Comparison of ENCODE assay signal across 9 cellular contexts in genomic region chr5:64506567-64507321, GRCh38. TPM values are rescaled to one million over a fixed set of nuclear protein-coding genes. Genes with fewer than 3 reads are reported as not detected.
DNase-seq lines count a peak whose midpoint lies in the region; ATAC-seq and TF ChIP-seq lines count a peak whose summit lies in the region.
"Had no signal": no experiment of that assay in that cellular context is flagged by ENCODE, and none has a peak within 500 bp of the region (broad histone marks: within the 10 kb centered on the region; RNA-seq: fewer than 3 reads in every experiment).

No MANE protein-coding gene starts in this region.

- no peak for TF ChIP-seq EP300 in Ishikawa (IDR thresholded peaks at IDR 0.05; ENCODE audit: borderline replicate concordance)

- H3K9me3 ChIP-seq in right lobe of liver (no peaks in the 10 kb centered on the region), testis (no peaks in the 10 kb centered on the region), Karpas-422 (ENCODE audit: low read length) (no peaks in the 10 kb centered on the region)

- peak; percentile 23 for TF ChIP-seq CTCF in coronary artery (IDR thresholded peaks at IDR 0.05)
- TF ChIP-seq CTCF in right lobe of liver (IDR thresholded peaks at IDR 0.05) = peak in 2 of 4 donors; percentile 28 to 36
- TF ChIP-seq CTCF in testis (IDR thresholded peaks at IDR 0.05) = peak in 1 of 3 experiments; percentile 44

- H3K4me2 ChIP-seq in Karpas-422 (ENCODE audit: low read depth, low read length, poor library complexity, severe bottlenecking) = no peak overlapping the region

- DNase-seq in coronary artery (ENCODE audit: low spot score) = peak; percentile 74
- peak in 1 of 3 donors; percentile 48 for DNase-seq in right lobe of liver
- peak; percentile 15 for DNase-seq in testis
- no peak for DNase-seq in OCI-M2 (lab: John Stamatoyannopoulos, UW; ENCODE audit: unreplicated experiment)
- DNase-seq in NCI-H1105 treated with DMSO at 0.1 percent for 48 hours (lab: John Stamatoyannopoulos, UW) = no peak
- no peak for DNase-seq in Karpas-422
- DNase-seq: activated naive CD4-positive, alpha-beta T cell treated with anti-CD3 and anti-CD28 coated beads, Interleukin-2, amount 50 U/mL, for 16 hours had no signal

- TF ChIP-seq POLR2A in right lobe of liver (IDR thresholded peaks at IDR 0.05) (no peak), testis (IDR thresholded peaks at IDR 0.05) (no peak)

- H3K27ac ChIP-seq in coronary artery = peak overlapping the region; percentile 62 to 73
- no peak overlapping the region for H3K27ac ChIP-seq in right lobe of liver
- H3K27ac ChIP-seq in testis = peak overlapping the region; percentile 14 to 42
- no peak overlapping the region for H3K27ac ChIP-seq in Karpas-422 (ENCODE audit: low read length)

- WGBS in right lobe of liver (ENCODE audit: insufficient coverage, low coverage, low lambda C conversion rate, missing lambda C conversion rate) = 4% methylated on average over 20 of the region's 43 CpGs
- WGBS in testis, 2 donors = 6 to 8% methylated on average over 26 to 42 of the region's 43 CpGs

- peaks cover 0 to 8% (median 3%) of the 10 kb centered on the region in 4 donors for H3K4me1 ChIP-seq in right lobe of liver
- H3K4me1 ChIP-seq in testis = no peaks in the 10 kb centered on the region
- no peaks in the 10 kb centered on the region for H3K4me1 ChIP-seq in Karpas-422 (ENCODE audit: low read length)

- H3K36me3 ChIP-seq in right lobe of liver (no peaks in the 10 kb centered on the region), testis (ENCODE audit: low read depth, missing control alignments) (no peaks in the 10 kb centered on the region), Karpas-422 (ENCODE audit: insufficient read depth, low read length) (no peaks in the 10 kb centered on the region)

- intact Hi-C loops in right lobe of liver (cut with DNase I) (no loop called here), testis (cut with DNase I; ENCODE audit: low total_unique reads) (loop anchor here (10.0 kb wide), 1 partner anchor 88 kb away; no protein-coding TSS in a partner anchor)

- ATAC-seq in right lobe of liver (peak in 3 of 4 donors; percentile 5 to 23 (median 8)), HG03571 (IDR thresholded peaks at IDR 0.05; ENCODE audit: unreplicated experiment) (no peak)

- H2AFZ ChIP-seq in Karpas-422 (ENCODE audit: low read length) = no peak overlapping the region

- H3K4me3 ChIP-seq in coronary artery = peak overlapping the region; percentile 83
- peak overlapping the region; percentile 31 to 62 (median 56) for H3K4me3 ChIP-seq in right lobe of liver
- H3K4me3 ChIP-seq in testis = peak overlapping the region; percentile 58 to 76
- H3K4me3 ChIP-seq in Karpas-422 (ENCODE audit: low read length) = no peak overlapping the region

- H3K27me3 ChIP-seq in right lobe of liver = no peaks in the 10 kb centered on the region
- no peaks in the 10 kb centered on the region for H3K27me3 ChIP-seq in testis
- no peaks in the 10 kb centered on the region for H3K27me3 ChIP-seq in Karpas-422 (ENCODE audit: low read length)

- no peaks in the 10 kb centered on the region for H4K20me1 ChIP-seq in Karpas-422 (ENCODE audit: insufficient read depth, low read depth, low read length)

- no peaks in the 10 kb centered on the region for H3K79me2 ChIP-seq in Karpas-422 (ENCODE audit: low read length)

- H3K9ac ChIP-seq in Karpas-422 (ENCODE audit: low read length) = no peak overlapping the region

- TF ChIP-seq RAD21 in Ishikawa (IDR thresholded peaks at IDR 0.05; ENCODE audit: low read depth) = peak; percentile 30; the same call in 1 of the 2 replicates

- no peaks in the 10 kb centered on the region for H3K9me2 ChIP-seq in Karpas-422 (replicated peaks; ENCODE audit: insufficient read depth, low read length)

TF ChIP-seq in Ishikawa, 13 proteins besides CTCF, POLR2A, EP300 and RAD21:
- TF ChIP-seq REST (IDR thresholded peaks at IDR 0.05; ENCODE audit: low read depth) (no peak), USF1 (IDR thresholded peaks at IDR 0.05) (0 out of 2 replicates have a peak, but pooled peaks have one; percentile 31)

RNA-seq across cellular contexts. Expression of gene RGS7BP, which starts 0.9 kb away (rescaled TPM):
- total RNA-seq in right lobe of liver (1 to 10 TPM in 4 of 6 experiments, under 1 TPM in 2; 0.84 to 1.8 (median 1.3) TPM), testis (1 to 10 TPM; 3.1 to 7.8 TPM)
- 0.63 TPM for polyA plus RNA-seq in testis (ENCODE audit: insufficient read depth, low read depth, low replicate concordance)
- total RNA-seq in Karpas-422 (2014; rRNA removed; shearing (Covaris generic); ENCODE audit: low replicate concordance) = not detected in 2 replicates

Comparison
In these comparisons a context has a peak if more than half of its experiments do, and no peak if none do; other contexts are left out.
1. DNase-seq: peak in coronary artery (single experiment) and testis (single experiment); none in OCI-M2 (single experiment), NCI-H1105 treated with DMSO at 0.1 percent for 48 hours (single experiment) and Karpas-422 (single experiment).
2. H3K27ac ChIP-seq: peak in coronary artery (2 of 2) and testis (2 of 2); none in right lobe of liver (0 of 3) and Karpas-422 (single experiment).